Comparison of ENCODE assay signal across 8 cellular contexts in the genomic region with DNA sequence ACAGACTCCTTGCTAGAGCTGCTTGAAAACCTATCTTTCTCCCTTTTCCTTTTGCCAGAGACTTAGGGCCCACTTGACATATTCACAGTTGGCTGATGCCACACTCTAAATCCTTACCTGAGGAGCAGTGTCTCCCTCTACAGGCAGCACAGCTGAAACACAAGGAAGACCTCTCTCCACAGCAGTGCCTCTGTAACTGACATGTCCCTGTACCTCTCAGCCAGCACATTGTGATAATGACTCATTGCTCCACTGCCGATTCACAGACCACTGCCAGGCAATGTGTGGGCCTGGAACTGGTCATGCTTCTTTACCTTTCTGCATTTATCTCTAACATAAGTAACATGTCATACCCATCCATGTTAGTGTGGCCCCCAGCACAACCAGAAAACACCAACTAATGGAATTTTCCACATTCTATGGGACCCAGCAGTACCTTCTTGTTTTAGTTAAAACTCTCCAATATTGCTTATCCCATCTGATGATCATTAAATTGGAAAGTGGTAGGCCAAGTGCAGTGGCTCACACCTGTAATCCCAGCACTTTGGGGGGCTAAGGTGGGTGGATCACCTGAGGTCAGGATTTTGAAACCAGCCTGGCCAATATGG. TPM values are rescaled to one million over a fixed set of nuclear protein-coding genes. Genes with fewer than 3 reads are reported as not detected.
DNase-seq lines count a peak whose midpoint lies in the region; ATAC-seq and TF ChIP-seq lines count a peak whose summit lies in the region.

No MANE protein-coding gene starts in this region.

- H3K27me3 ChIP-seq in PC-3 (ENCODE audit: low read length), result no peaks in the 10 kb centered on the region

- peak; percentile 14 for DNase-seq in activated gamma-delta T cell treated with Interleukin-2 at 50 U/mL for 16 hours
- no peak for DNase-seq in activated gamma-delta T cell (lab: John Stamatoyannopoulos, UW)
- peak; percentile 68 for DNase-seq in HEK293T (ENCODE audit: extremely low spot score)
- peak; percentile 60 for DNase-seq in LNCaP clone FGC (ENCODE audit: low read depth)
- peak; percentile 89 for DNase-seq in PC-3
- peak; percentile 49 for DNase-seq in hepatic stellate cell (ENCODE audit: low spot score)
- peak in 3 of 4 experiments; percentile 12 to 57 (median 33) for DNase-seq in stimulated activated CD4-positive, alpha-beta T cell treated with anti-CD3 and anti-CD28 coated beads, Interleukin-1b, Interleukin-23, amount 100 ng/mL, for 24 hours (ENCODE audit: low read depth in 4 of 4, low spot score in 1 of 4)

- no peaks in the 10 kb centered on the region for H3K36me3 ChIP-seq in PC-3 (ENCODE audit: low read depth, low read length)

- H3K4me1 Mint-ChIP-seq in activated naive CD8-positive, alpha-beta T cell (ENCODE audit: low read depth), result peaks cover 7% of the 10 kb centered on the region

- peak; percentile 98 for ATAC-seq in PC-3

- H3K4me3 ChIP-seq in LNCaP clone FGC (ENCODE audit: low read depth, low read length), result no peak overlapping the region
- H3K4me3 ChIP-seq in PC-3 (ENCODE audit: low read length), result no peak overlapping the region

- H3K36me3 Mint-ChIP-seq in activated naive CD8-positive, alpha-beta T cell, result peaks cover 2% of the 10 kb centered on the region

- no peaks in the 10 kb centered on the region for H3K9me3 ChIP-seq in PC-3 (ENCODE audit: low read length)

- intact Hi-C loops in PC-3 (cut with micrococcal nuclease), result loop anchor here (1.0 kb wide), 1 partner anchor 168 kb away; no protein-coding TSS in a partner anchor

- H3K4me2 ChIP-seq in PC-3 (ENCODE audit: low read length), result no peak overlapping the region

- H3K4me3 Mint-ChIP-seq in activated naive CD8-positive, alpha-beta T cell, result no peak overlapping the region

- no peak overlapping the region for H3K27ac ChIP-seq in PC-3 (ENCODE audit: low read length)

- no peaks in the 10 kb centered on the region for H3K27me3 Mint-ChIP-seq in activated naive CD8-positive, alpha-beta T cell

- H3K9ac ChIP-seq in PC-3 (ENCODE audit: low read length), result no peak overlapping the region

- H2AFZ ChIP-seq in PC-3 (ENCODE audit: low read length), result no peak overlapping the region

- BruUV-seq in PC-3 (replicated peaks; lab: Mats Ljungman, UMichigan), result no TSS peak

- TF ChIP-seq CTCF in LNCaP clone FGC (IDR thresholded peaks at IDR 0.05; ENCODE audit: control insufficient read depth, extremely low read depth, insufficient read depth) (peak; percentile 85), PC-3 (conservative IDR thresholded peaks at IDR 0.05; ENCODE audit: low read depth, low read length) (peak; percentile 88)

- H3K79me2 ChIP-seq in PC-3 (ENCODE audit: low read length), result no peaks in the 10 kb centered on the region

- CTCF ChIA-PET in HEK293T (lab: Yijun Ruan, JAX), result interaction anchor here (0.6 to 4.1 kb wide), 7 partner anchors 13 to 428 kb away, joined by 3 to 19 read pairs (median 3); no protein-coding TSS in a partner anchor
- CTCF ChIA-PET in PC-3 (lab: Charles Lee), result no interaction called here

- POLR2A ChIA-PET in HEK293T (lab: Yijun Ruan, JAX), result no interaction called here
- POLR2A ChIA-PET in PC-3 (lab: Charles Lee; ENCODE audit: unreplicated experiment), result no interaction called here

- peaks cover 1% of the 10 kb centered on the region; the same call in 1 of the 2 replicates for H3K4me1 ChIP-seq in PC-3 (ENCODE audit: insufficient read depth, low read length)

- no peaks in the 10 kb centered on the region for H3F3A ChIP-seq in PC-3 (ENCODE audit: low read length, unreplicated experiment)

- no peaks in the 10 kb centered on the region for H4K20me1 ChIP-seq in PC-3 (ENCODE audit: low read length)

- no peaks in the 10 kb centered on the region for H3K9me3 Mint-ChIP-seq in activated naive CD8-positive, alpha-beta T cell (ENCODE audit: low read depth)

- H3K9me2 ChIP-seq in PC-3 (replicated peaks; ENCODE audit: low read length), result no peaks in the 10 kb centered on the region

- H3K27ac Mint-ChIP-seq in activated naive CD8-positive, alpha-beta T cell, result peak overlapping the region; percentile 69

TF ChIP-seq in HEK293T, 16 proteins besides CTCF, POLR2A, EP300 and RAD21:
- TF ChIP-seq ARNT (IDR thresholded peaks at IDR 0.05), result no peak
- no peak for TF ChIP-seq SP1 (IDR thresholded peaks at IDR 0.05)
- no peak for TF ChIP-seq NFRKB (IDR thresholded peaks at IDR 0.05)
- TF ChIP-seq FOXA1 (IDR thresholded peaks at IDR 0.05), result no peak
- TF ChIP-seq PKNOX1 (IDR thresholded peaks at IDR 0.05), result peak; percentile 52; the same call in 1 of the 2 replicates
- no peak for TF ChIP-seq HDGF (IDR thresholded peaks at IDR 0.05; ENCODE audit: borderline replicate concordance)

RNA-seq across cellular contexts. Expression of gene GTF2A1, which starts 56.5 kb away (rescaled TPM):
- total RNA-seq in PC-3 (2014; rRNA removed), result 20.7 and 24.4 TPM in 2 replicates
